In the genomic region with DNA sequence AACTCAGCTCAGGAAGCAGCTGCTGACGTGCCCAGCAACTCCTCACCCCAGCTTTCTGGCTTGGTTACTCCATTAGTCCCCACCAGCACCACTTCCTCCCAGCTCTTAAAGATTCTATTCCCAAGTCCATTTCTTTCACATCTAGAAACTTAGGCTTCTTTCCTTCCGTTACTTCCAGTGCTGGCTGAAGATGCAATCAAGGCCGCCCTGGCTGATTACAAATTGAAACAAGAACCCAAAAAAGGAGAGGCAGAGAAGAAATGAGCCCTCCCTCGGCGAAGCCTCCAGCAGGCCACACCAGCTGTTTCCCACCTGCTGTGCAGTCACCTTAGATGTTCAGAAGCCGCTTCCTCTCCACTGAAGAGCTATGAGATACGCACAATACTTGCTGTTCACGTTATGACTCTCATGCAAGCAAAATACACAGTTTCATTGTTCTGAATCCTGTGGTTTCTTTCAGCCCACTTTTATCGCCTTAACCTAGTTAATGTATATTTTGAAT, we compare ENCODE assay signal across 10 cellular contexts. TPM values are rescaled to one million over a fixed set of nuclear protein-coding genes. Genes with fewer than 3 reads are reported as not detected.
DNase-seq lines count a peak whose midpoint lies in the region; ATAC-seq and TF ChIP-seq lines count a peak whose summit lies in the region.
"Had no signal": no experiment of that assay in that cellular context is flagged by ENCODE, and none has a peak within 500 bp of the region (broad histone marks: within the 10 kb centered on the region; RNA-seq: fewer than 3 reads in every experiment).

No MANE protein-coding gene starts in this region.

- H3K36me3 Mint-ChIP-seq in CD4-positive, CD25-positive, alpha-beta regulatory T cell = peaks cover 16% of the 10 kb centered on the region
- H3K36me3 Mint-ChIP-seq in IgD-negative memory B cell = peaks cover 10% of the 10 kb centered on the region
- H3K36me3 Mint-ChIP-seq in nephron (ENCODE audit: low read depth) = peaks cover 39% of the 10 kb centered on the region

- DNase-seq in CD4-positive, CD25-positive, alpha-beta regulatory T cell = peak; percentile 45 to 93 (median 88)
- peak; percentile 77 for DNase-seq in activated CD8-positive, alpha-beta memory T cell treated with anti-CD3 and anti-CD28 coated beads, Interleukin-2, amount 50 U/mL, for 48 hours
- DNase-seq in omental fat pad (ENCODE audit: low spot score) = no peak
- no peak for DNase-seq in retina
- DNase-seq in CD1c-positive myeloid dendritic cell (ENCODE audit: extremely low spot score) = no peak

- no peaks in the 10 kb centered on the region for H3K27me3 ChIP-seq in CD4-positive, CD25-positive, alpha-beta regulatory T cell (ENCODE audit: control insufficient read depth, insufficient read depth, low read length)

- peak overlapping the region; percentile 59 to 89 (median 80) for H3K4me3 Mint-ChIP-seq in CD4-positive, CD25-positive, alpha-beta regulatory T cell
- peak overlapping the region; percentile 51 to 91 (median 73) for H3K4me3 Mint-ChIP-seq in IgD-negative memory B cell
- peak overlapping the region in 1 of 3 experiments; percentile 46 for H3K4me3 Mint-ChIP-seq in nephron

- peak overlapping the region; percentile 95 to 98 (median 96) for H3K27ac Mint-ChIP-seq in CD4-positive, CD25-positive, alpha-beta regulatory T cell
- H3K27ac Mint-ChIP-seq in IgD-negative memory B cell = peak overlapping the region; percentile 93 to 99 (median 98)
- peak overlapping the region; percentile 73 to 91 (median 78) for H3K27ac Mint-ChIP-seq in nephron

- H3K4me3 ChIP-seq in CD4-positive, CD25-positive, alpha-beta regulatory T cell (ENCODE audit: low read depth, low read length) = peak overlapping the region; percentile 65

- H3K4me1 Mint-ChIP-seq in CD4-positive, CD25-positive, alpha-beta regulatory T cell = peaks cover 21 to 79% (median 52%) of the 10 kb centered on the region in 4 donors
- H3K4me1 Mint-ChIP-seq in IgD-negative memory B cell = peaks cover 55 to 82% (median 64%) of the 10 kb centered on the region in 3 donors
- peaks cover 59% of the 10 kb centered on the region for H3K4me1 Mint-ChIP-seq in nephron

- H3K4me1 ChIP-seq in CD4-positive, CD25-positive, alpha-beta regulatory T cell (ENCODE audit: control insufficient read depth, insufficient read depth, low read length, poor library complexity, severe bottlenecking) = peaks cover 52% of the 10 kb centered on the region

- no peaks in the 10 kb centered on the region for H3K9me3 Mint-ChIP-seq in CD4-positive, CD25-positive, alpha-beta regulatory T cell
- H3K9me3 Mint-ChIP-seq in IgD-negative memory B cell = no peaks in the 10 kb centered on the region
- H3K9me3 Mint-ChIP-seq in nephron = no peaks in the 10 kb centered on the region

- H3K9me3 ChIP-seq in CD4-positive, CD25-positive, alpha-beta regulatory T cell (ENCODE audit: control insufficient read depth in 2 of 2, low read length in 2 of 2) = no peaks in the 10 kb centered on the region

- peak; percentile 95 to 98 for ATAC-seq in CD4-positive, CD25-positive, alpha-beta regulatory T cell (ENCODE audit: low read depth in 2 of 2)
- ATAC-seq in GM21367 (IDR thresholded peaks at IDR 0.05; ENCODE audit: unreplicated experiment) (peak; percentile 54), omental fat pad (ENCODE audit: low FRiP score) (no peak)

- TF ChIP-seq CTCF in nephron (IDR thresholded peaks at IDR 0.05; ENCODE audit: unreplicated experiment in 3 of 3) (no peak), omental fat pad (IDR thresholded peaks at IDR 0.05) (no peak)

- peak overlapping the region; percentile 91 for H3K27ac ChIP-seq in CD4-positive, CD25-positive, alpha-beta regulatory T cell (ENCODE audit: insufficient read depth, low read length, poor library complexity, severe bottlenecking)

- no peaks in the 10 kb centered on the region for H3K27me3 Mint-ChIP-seq in CD4-positive, CD25-positive, alpha-beta regulatory T cell
- H3K27me3 Mint-ChIP-seq in IgD-negative memory B cell (no peaks in the 10 kb centered on the region), nephron (ENCODE audit: low read depth) (no peaks in the 10 kb centered on the region)

- peaks cover 45% of the 10 kb centered on the region for H3K36me3 ChIP-seq in CD4-positive, CD25-positive, alpha-beta regulatory T cell (ENCODE audit: control insufficient read depth, insufficient read depth, low read length)

RNA-seq across cellular contexts. Expression of gene ISCU, which starts 6.3 kb away (rescaled TPM):
- 173 TPM for total RNA-seq in CD4-positive, CD25-positive, alpha-beta regulatory T cell
- polyA plus RNA-seq in CD4-positive, CD25-positive, alpha-beta regulatory T cell = 100 to 1,000 TPM; 241 to 295 (median 260) TPM
- 488 TPM for polyA plus RNA-seq in IgD-negative memory B cell
- total RNA-seq in omental fat pad = 100 to 1,000 TPM; 148 to 260 (median 187) TPM

RNA-seq across cellular contexts. Expression of gene SART3, which starts 7.7 kb away (rescaled TPM):
- total RNA-seq in CD4-positive, CD25-positive, alpha-beta regulatory T cell = 107 TPM
- 10 to 100 TPM; 25.3 to 37.6 (median 32.2) TPM for polyA plus RNA-seq in CD4-positive, CD25-positive, alpha-beta regulatory T cell
- polyA plus RNA-seq in IgD-negative memory B cell = 51.9 TPM
- total RNA-seq in omental fat pad = 10 to 100 TPM; 37.7 to 87.8 (median 60.4) TPM

RNA-seq across cellular contexts. Expression of gene TMEM119, which starts 29.2 kb away (rescaled TPM):
- total RNA-seq in CD4-positive, CD25-positive, alpha-beta regulatory T cell = 5.9 TPM
- 1 to 10 TPM in 2 of 4 donors, under 1 TPM in 1, not detected in 1; 0.90 to 3.5 (median 1.5) TPM for polyA plus RNA-seq in CD4-positive, CD25-positive, alpha-beta regulatory T cell
- 0.33 TPM for polyA plus RNA-seq in IgD-negative memory B cell
- 10 to 100 TPM in 2 of 4 donors, 1 to 10 TPM in 2; 3.1 to 28.8 (median 8.8) TPM for total RNA-seq in omental fat pad
- total RNA-seq: activated CD8-positive, alpha-beta memory T cell treated with anti-CD3 and anti-CD28 coated beads for 36 hours had no signal
- polyA plus RNA-seq: neural cell had no signal

RNA-seq across cellular contexts. Expression of gene FICD, which starts 53.6 kb away (rescaled TPM):
- total RNA-seq in CD4-positive, CD25-positive, alpha-beta regulatory T cell = 5.4 TPM
- polyA plus RNA-seq in CD4-positive, CD25-positive, alpha-beta regulatory T cell = 1 to 10 TPM in 3 of 4 donors, under 1 TPM in 1; 0.79 to 4.7 (median 2.3) TPM
- polyA plus RNA-seq in IgD-negative memory B cell = 3.5 TPM
- total RNA-seq in omental fat pad = 10 to 100 TPM in 1 of 4 donors, 1 to 10 TPM in 3; 6.6 to 10.6 (median 9.5) TPM

Comparison
In these comparisons a context has a peak if more than half of its experiments do, and no peak if none do; other contexts are left out.
1. DNase-seq: peak in CD4-positive, CD25-positive, alpha-beta regulatory T cell (3 of 3) and activated CD8-positive, alpha-beta memory T cell treated with anti-CD3 and anti-CD28 coated beads, Interleukin-2, amount 50 U/mL, for 48 hours (single experiment); none in omental fat pad (single experiment), retina (single experiment) and CD1c-positive myeloid dendritic cell (single experiment).
2. Peak in every context shown above with its lines, with median percentiles within 50 percentile points of each other: H3K27ac Mint-ChIP-seq.